In the genomic region with DNA sequence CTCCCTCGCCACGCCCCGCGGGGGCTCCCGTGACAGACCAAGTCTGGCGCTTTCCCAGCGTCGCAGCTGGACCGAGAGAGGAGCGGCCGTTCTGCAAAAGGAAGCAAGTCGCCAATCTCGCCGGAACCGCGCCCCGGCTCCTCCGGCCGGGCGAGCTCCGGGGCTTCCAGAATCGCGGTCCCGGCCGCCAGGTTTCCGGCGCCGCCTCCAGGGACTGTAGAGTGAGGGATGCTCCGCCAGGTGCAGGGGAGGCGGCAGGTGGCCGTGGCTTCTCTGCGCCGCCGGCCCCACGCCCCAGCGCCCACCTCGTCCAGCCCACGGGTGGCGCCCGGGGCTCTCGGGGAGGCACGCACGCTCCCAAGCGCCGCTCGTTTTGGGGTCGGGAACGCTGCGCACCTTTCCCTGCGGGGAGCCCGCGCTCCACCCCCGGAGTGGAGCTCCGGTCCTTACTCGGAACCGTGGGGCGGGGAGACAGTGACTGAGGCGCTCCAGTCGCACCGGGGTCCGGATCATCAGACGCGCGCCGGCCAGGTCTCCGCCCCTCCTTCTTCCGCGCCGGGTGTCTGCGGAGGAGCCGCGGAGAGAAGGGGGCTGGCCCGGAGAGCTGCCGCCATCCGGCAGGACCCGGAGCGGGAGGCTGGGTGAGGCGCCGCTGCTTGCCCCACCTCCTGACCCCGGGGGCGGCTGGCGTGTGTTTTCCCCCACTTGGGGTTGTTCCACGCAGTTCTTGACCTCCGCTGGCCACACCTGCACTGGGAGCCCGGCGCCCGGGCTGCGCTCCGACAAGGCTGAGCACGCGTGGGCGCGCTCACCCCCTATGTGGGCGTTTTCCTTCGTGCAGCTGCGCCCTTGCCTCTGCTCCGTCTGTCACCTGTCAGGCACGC, we compare ENCODE assay signal across 1 cellular context.
TF ChIP-seq lines count a peak whose summit lies in the region.

A gene with protein sequence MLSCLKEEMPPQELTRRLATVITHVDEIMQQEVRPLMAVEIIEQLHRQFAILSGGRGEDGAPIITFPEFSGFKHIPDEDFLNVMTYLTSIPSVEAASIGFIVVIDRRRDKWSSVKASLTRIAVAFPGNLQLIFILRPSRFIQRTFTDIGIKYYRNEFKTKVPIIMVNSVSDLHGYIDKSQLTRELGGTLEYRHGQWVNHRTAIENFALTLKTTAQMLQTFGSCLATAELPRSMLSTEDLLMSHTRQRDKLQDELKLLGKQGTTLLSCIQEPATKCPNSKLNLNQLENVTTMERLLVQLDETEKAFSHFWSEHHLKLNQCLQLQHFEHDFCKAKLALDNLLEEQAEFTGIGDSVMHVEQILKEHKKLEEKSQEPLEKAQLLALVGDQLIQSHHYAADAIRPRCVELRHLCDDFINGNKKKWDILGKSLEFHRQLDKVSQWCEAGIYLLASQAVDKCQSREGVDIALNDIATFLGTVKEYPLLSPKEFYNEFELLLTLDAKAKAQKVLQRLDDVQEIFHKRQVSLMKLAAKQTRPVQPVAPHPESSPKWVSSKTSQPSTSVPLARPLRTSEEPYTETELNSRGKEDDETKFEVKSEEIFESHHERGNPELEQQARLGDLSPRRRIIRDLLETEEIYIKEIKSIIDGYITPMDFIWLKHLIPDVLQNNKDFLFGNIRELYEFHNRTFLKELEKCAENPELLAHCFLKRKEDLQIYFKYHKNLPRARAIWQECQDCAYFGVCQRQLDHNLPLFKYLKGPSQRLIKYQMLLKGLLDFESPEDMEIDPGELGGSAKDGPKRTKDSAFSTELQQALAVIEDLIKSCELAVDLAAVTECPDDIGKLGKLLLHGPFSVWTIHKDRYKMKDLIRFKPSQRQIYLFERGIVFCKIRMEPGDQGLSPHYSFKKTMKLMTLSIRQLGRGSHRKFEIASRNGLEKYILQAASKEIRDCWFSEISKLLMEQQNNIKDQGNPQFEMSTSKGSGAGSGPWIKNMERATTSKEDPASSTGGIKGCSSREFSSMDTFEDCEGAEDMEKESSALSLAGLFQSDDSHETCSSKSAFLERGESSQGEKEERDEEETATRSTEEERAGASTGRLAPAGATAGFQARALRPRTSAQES (minus strand): TSS at position 480 of the 884 bp plus-strand sequence. CDS start 642 bp downstream, outside the sequence.

TF ChIP-seq in GM12878, 131 proteins besides CTCF, POLR2A, EP300 and RAD21:
- TF ChIP-seq ZNF384 (IDR thresholded peaks at IDR 0.05; ENCODE audit: borderline replicate concordance, low read depth, low read length) (no peak), LARP7 (IDR thresholded peaks at IDR 0.05) (no peak), TARDBP (IDR thresholded peaks at IDR 0.05; ENCODE audit: borderline replicate concordance) (no peak), BHLHE40 (IDR thresholded peaks at IDR 0.05; ENCODE audit: borderline replicate concordance in 1 of 2, low read depth in 2 of 2, low read length in 1 of 2) (peak in 1 of 2 experiments; percentile 51; a peak in 1 of 4 replicates), EED (IDR thresholded peaks at IDR 0.05; ENCODE audit: low read depth) (0 out of 2 replicates have a peak, but pooled peaks have one; percentile 17), DPF2 (IDR thresholded peaks at IDR 0.05) (peak; percentile 74), ZNF24 (IDR thresholded peaks at IDR 0.05) (no peak), TBL1XR1 (IDR thresholded peaks at IDR 0.05; ENCODE audit: low read depth, low read length) (no peak), SMC3 (IDR thresholded peaks at IDR 0.05; ENCODE audit: borderline replicate concordance, low read length) (no peak), GABPA (IDR thresholded peaks at IDR 0.05; ENCODE audit: low read depth) (peak; percentile 33; the same call in 1 of the 2 replicates), CREB1 (IDR thresholded peaks at IDR 0.05; ENCODE audit: low read depth) (peak; percentile 95), EGR1 (IDR thresholded peaks at IDR 0.05; ENCODE audit: borderline replicate concordance in 1 of 2, low read depth in 2 of 2, low read length in 2 of 2) (peak in 1 of 2 experiments; percentile 89; a peak in 1 of 3 replicates), IKZF1 (conservative IDR thresholded peaks at IDR 0.05) (peak; percentile 73), TAF1 (IDR thresholded peaks at IDR 0.05; ENCODE audit: borderline replicate concordance, low read depth, low read length) (no peak), SMAD5 (IDR thresholded peaks at IDR 0.05; ENCODE audit: low read depth) (no peak), POU2F2 (IDR thresholded peaks at IDR 0.05; ENCODE audit: borderline replicate concordance, low read depth, low read length) (0 out of 3 replicates have a peak, but pooled peaks have one; percentile 19), NR2F1 (conservative IDR thresholded peaks at IDR 0.05) (peak; percentile 92), KDM1A (IDR thresholded peaks at IDR 0.05; ENCODE audit: borderline replicate concordance) (no peak), SRF (IDR thresholded peaks at IDR 0.05; ENCODE audit: low read depth in 2 of 2, low read length in 2 of 2) (peak in 1 of 2 experiments; percentile 67; a peak in 1 of 4 replicates), BACH1 (IDR thresholded peaks at IDR 0.05; ENCODE audit: borderline replicate concordance) (0 out of 2 replicates have a peak, but pooled peaks have one; percentile 29), CREM (IDR thresholded peaks at IDR 0.05; ENCODE audit: low read depth) (peak; percentile 96), NR2C1 (IDR thresholded peaks at IDR 0.05) (peak; percentile 39; the same call in 1 of the 2 replicates)
- TF ChIP-seq, protein P1, sequence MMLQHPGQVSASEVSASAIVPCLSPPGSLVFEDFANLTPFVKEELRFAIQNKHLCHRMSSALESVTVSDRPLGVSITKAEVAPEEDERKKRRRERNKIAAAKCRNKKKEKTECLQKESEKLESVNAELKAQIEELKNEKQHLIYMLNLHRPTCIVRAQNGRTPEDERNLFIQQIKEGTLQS (IDR thresholded peaks at IDR 0.05; ENCODE audit: borderline replicate concordance, extremely low read depth, low read depth, low read length): 0 out of 2 replicates have a peak, but pooled peaks have one; percentile 17
- TF ChIP-seq, protein P2, sequence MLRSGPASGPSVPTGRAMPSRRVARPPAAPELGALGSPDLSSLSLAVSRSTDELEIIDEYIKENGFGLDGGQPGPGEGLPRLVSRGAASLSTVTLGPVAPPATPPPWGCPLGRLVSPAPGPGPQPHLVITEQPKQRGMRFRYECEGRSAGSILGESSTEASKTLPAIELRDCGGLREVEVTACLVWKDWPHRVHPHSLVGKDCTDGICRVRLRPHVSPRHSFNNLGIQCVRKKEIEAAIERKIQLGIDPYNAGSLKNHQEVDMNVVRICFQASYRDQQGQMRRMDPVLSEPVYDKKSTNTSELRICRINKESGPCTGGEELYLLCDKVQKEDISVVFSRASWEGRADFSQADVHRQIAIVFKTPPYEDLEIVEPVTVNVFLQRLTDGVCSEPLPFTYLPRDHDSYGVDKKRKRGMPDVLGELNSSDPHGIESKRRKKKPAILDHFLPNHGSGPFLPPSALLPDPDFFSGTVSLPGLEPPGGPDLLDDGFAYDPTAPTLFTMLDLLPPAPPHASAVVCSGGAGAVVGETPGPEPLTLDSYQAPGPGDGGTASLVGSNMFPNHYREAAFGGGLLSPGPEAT (IDR thresholded peaks at IDR 0.05; ENCODE audit: low read depth): 0 out of 2 replicates have a peak, but pooled peaks have one; percentile 11
- TF ChIP-seq, protein P3, sequence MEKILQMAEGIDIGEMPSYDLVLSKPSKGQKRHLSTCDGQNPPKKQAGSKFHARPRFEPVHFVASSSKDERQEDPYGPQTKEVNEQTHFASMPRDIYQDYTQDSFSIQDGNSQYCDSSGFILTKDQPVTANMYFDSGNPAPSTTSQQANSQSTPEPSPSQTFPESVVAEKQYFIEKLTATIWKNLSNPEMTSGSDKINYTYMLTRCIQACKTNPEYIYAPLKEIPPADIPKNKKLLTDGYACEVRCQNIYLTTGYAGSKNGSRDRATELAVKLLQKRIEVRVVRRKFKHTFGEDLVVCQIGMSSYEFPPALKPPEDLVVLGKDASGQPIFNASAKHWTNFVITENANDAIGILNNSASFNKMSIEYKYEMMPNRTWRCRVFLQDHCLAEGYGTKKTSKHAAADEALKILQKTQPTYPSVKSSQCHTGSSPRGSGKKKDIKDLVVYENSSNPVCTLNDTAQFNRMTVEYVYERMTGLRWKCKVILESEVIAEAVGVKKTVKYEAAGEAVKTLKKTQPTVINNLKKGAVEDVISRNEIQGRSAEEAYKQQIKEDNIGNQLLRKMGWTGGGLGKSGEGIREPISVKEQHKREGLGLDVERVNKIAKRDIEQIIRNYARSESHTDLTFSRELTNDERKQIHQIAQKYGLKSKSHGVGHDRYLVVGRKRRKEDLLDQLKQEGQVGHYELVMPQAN (conservative IDR thresholded peaks at IDR 0.05): peak; percentile 13; the same call in 1 of the 2 replicates
